In the genomic region with DNA sequence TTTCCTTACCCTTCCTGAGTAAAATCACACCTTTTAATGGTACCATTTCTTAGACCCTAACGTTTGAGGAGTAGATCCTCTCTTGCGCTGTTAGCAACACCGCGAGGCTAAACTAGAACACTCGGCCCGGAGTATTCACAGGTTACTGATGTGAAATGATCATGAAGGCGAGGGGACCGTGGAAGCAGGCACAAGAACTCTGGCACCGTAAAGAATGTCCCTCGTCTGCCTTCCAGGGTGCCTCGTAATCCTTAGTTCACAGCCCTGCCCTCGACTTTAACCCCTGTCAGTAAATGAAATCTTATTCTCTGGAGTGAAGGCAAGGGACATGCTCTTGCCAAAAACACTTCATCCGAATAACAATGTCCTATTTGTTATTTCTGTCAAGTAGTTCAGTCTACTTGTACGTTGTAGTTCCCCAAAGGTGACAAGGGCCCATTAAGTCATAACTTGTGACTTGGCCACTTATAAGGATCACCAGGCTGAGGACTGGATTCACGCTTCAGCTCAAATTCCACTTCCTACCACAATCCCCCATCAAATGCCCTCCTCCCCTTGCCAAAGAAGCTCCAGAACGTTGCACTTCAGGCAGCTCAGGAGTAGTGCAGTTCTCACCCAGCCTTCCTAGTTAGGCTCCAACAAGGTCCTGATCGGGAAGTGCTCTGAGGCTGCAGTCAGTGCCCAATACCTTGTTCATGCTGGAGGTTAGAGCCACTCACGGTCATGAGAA, we compare ENCODE assay signal across 16 cellular contexts. TPM values are rescaled to one million over a fixed set of nuclear protein-coding genes. Genes with fewer than 3 reads are reported as not detected.
DNase-seq lines count a peak whose midpoint lies in the region; ATAC-seq and TF ChIP-seq lines count a peak whose summit lies in the region.
"Had no signal": no experiment of that assay in that cellular context is flagged by ENCODE, and none has a peak within 500 bp of the region (broad histone marks: within the 10 kb centered on the region; RNA-seq: fewer than 3 reads in every experiment).

No MANE protein-coding gene starts in this region.

- CTCF ChIA-PET in activated CD8-positive, alpha-beta T cell treated with anti-CD3 and anti-CD28 coated beads for 36 hours (lab: Charles Lee) = interaction anchor here (2.1 to 3.5 kb wide), 2 partner anchors 166 to 231 kb away, joined by 8 to 75 read pairs; no protein-coding TSS in a partner anchor

- peaks cover 34% of the 10 kb centered on the region for H3K36me3 Mint-ChIP-seq in stimulated activated naive CD8-positive, alpha-beta T cell treated with anti-CD3 and anti-CD28 coated beads, Interleukin-15, Interleukin-2, amounts not matched to agents 100 ng/mL and 50 ng/mL, for 24 hours (ENCODE audit: low read depth)
- peaks cover 21% of the 10 kb centered on the region for H3K36me3 Mint-ChIP-seq in activated CD8-positive, alpha-beta T cell treated with anti-CD3 and anti-CD28 coated beads for 36 hours (ENCODE audit: low read depth)

- intact Hi-C loops in activated CD8-positive, alpha-beta T cell treated with anti-CD3 and anti-CD28 coated beads for 36 hours (cut with micrococcal nuclease) = loop anchor here (10.0 kb wide), 1 partner anchor 233 kb away; a partner anchor contains a TSS
- intact Hi-C loops in left colon (cut with DNase I, micrococcal nuclease) (loop anchor here in 1 of 2 donors (10.0 kb wide), 1 partner anchor 163 kb away; no protein-coding TSS in a partner anchor), upper lobe of right lung (cut with DNase I) (loop anchor here (10.0 kb wide), 1 partner anchor 163 kb away; no protein-coding TSS in a partner anchor)

- POLR2A ChIA-PET in activated CD8-positive, alpha-beta T cell treated with anti-CD3 and anti-CD28 coated beads for 36 hours (lab: Charles Lee) = interaction anchor here (1.1 to 1.5 kb wide), 2 partner anchors 10 to 166 kb away, joined by 3 to 4 read pairs; no protein-coding TSS in a partner anchor

- H3K36me3 ChIP-seq in upper lobe of right lung = peaks cover 32% of the 10 kb centered on the region

- H3K27me3 ChIP-seq in upper lobe of right lung = peaks cover 4% of the 10 kb centered on the region

- TF ChIP-seq CTCF in activated CD8-positive, alpha-beta T cell treated with anti-CD3 and anti-CD28 coated beads for 36 hours (IDR thresholded peaks at IDR 0.05) = no peak
- no peak for TF ChIP-seq CTCF in upper lobe of right lung (IDR thresholded peaks at IDR 0.05)

- no peak overlapping the region for H3K27ac ChIP-seq in upper lobe of right lung
- H3K27ac ChIP-seq: left lung, PC-9, SK-N-MC had no signal

- peak overlapping the region; percentile 38 for H3K27ac Mint-ChIP-seq in stimulated activated naive CD8-positive, alpha-beta T cell treated with anti-CD3 and anti-CD28 coated beads, Interleukin-15, Interleukin-2, amounts not matched to agents 100 ng/mL and 50 ng/mL, for 24 hours
- peak overlapping the region; percentile 39 for H3K27ac Mint-ChIP-seq in activated CD8-positive, alpha-beta T cell treated with anti-CD3 and anti-CD28 coated beads for 36 hours

- H3K9me3 Mint-ChIP-seq in stimulated activated naive CD8-positive, alpha-beta T cell treated with anti-CD3 and anti-CD28 coated beads, Interleukin-15, Interleukin-2, amounts not matched to agents 100 ng/mL and 50 ng/mL, for 24 hours = no peaks in the 10 kb centered on the region
- H3K9me3 Mint-ChIP-seq in activated CD8-positive, alpha-beta T cell treated with anti-CD3 and anti-CD28 coated beads for 36 hours = no peaks in the 10 kb centered on the region

- no peaks in the 10 kb centered on the region for H3K9me3 ChIP-seq in upper lobe of right lung
- H3K9me3 ChIP-seq: left lung had no signal

- no peak overlapping the region for H3K4me3 Mint-ChIP-seq in stimulated activated naive CD8-positive, alpha-beta T cell treated with anti-CD3 and anti-CD28 coated beads, Interleukin-15, Interleukin-2, amounts not matched to agents 100 ng/mL and 50 ng/mL, for 24 hours
- H3K4me3 Mint-ChIP-seq in activated CD8-positive, alpha-beta T cell treated with anti-CD3 and anti-CD28 coated beads for 36 hours = no peak overlapping the region

- H3K4me1 ChIP-seq in upper lobe of right lung = no peaks in the 10 kb centered on the region

- DNase-seq in stimulated activated naive CD8-positive, alpha-beta T cell treated with anti-CD3 and anti-CD28 coated beads, Interleukin-15, Interleukin-2, amounts not matched to agents 100 U/mL and 50 U/mL, for 24 hours = no peak
- no peak for DNase-seq in activated CD8-positive, alpha-beta T cell treated with anti-CD3 and anti-CD28 coated beads for 36 hours
- DNase-seq in left colon (no peak), upper lobe of right lung (no peak), LoVo (ENCODE audit: low spot score) (no peak), GOT3 (lab: John Stamatoyannopoulos, UW) (no peak), NCI-H226 (no peak)
- DNase-seq: activated effector memory CD4-positive, alpha-beta T cell treated with Interleukin-2 at 50 U/mL for 16 hours; left lung; NCI-H1436 treated with DMSO at 0.1 percent for 48 hours; PC-9; stimulated activated naive CD4-positive, alpha-beta T cell; T-helper 9 cell had no signal

- no peak overlapping the region for H3K4me3 ChIP-seq in upper lobe of right lung
- H3K4me3 ChIP-seq: left lung, PC-9, SK-N-MC had no signal

- H3K4me1 Mint-ChIP-seq in stimulated activated naive CD8-positive, alpha-beta T cell treated with anti-CD3 and anti-CD28 coated beads, Interleukin-15, Interleukin-2, amounts not matched to agents 100 ng/mL and 50 ng/mL, for 24 hours (ENCODE audit: low read depth) = peaks cover 5% of the 10 kb centered on the region
- H3K4me1 Mint-ChIP-seq in activated CD8-positive, alpha-beta T cell treated with anti-CD3 and anti-CD28 coated beads for 36 hours (ENCODE audit: low read depth) = peaks cover 13% of the 10 kb centered on the region

- ATAC-seq in stimulated activated naive CD8-positive, alpha-beta T cell treated with anti-CD3 and anti-CD28 coated beads, Interleukin-15, Interleukin-2, amounts not matched to agents 100 U/mL and 50 U/mL, for 24 hours = no peak
- ATAC-seq in activated CD8-positive, alpha-beta T cell treated with anti-CD3 and anti-CD28 coated beads for 36 hours = no peak
- ATAC-seq in left colon (peak; percentile 18), upper lobe of right lung (peak; percentile 30)
- ATAC-seq: activated CD4-positive, CD25-positive, alpha-beta regulatory T cell treated with anti-CD3 and anti-CD28 coated beads, Interleukin-2, amount 50 U/mL, for 24 hours; left lung had no signal

- peaks cover 7% of the 10 kb centered on the region for H3K27me3 Mint-ChIP-seq in stimulated activated naive CD8-positive, alpha-beta T cell treated with anti-CD3 and anti-CD28 coated beads, Interleukin-15, Interleukin-2, amounts not matched to agents 100 ng/mL and 50 ng/mL, for 24 hours
- peaks cover 10% of the 10 kb centered on the region for H3K27me3 Mint-ChIP-seq in activated CD8-positive, alpha-beta T cell treated with anti-CD3 and anti-CD28 coated beads for 36 hours

RNA-seq across cellular contexts. Expression of a gene that starts 43.3 kb away (rescaled TPM):
- 10 to 100 TPM; 43.2 to 43.4 TPM for total RNA-seq in activated CD8-positive, alpha-beta T cell treated with anti-CD3 and anti-CD28 coated beads for 36 hours
- total RNA-seq in left colon (1,000 to 10,000 TPM; 2,207 to 2,247 TPM), upper lobe of right lung (25.0 TPM)

Comparison
In these comparisons a context has a peak if more than half of its experiments do, and no peak if none do; other contexts are left out.
1. ATAC-seq: peak in left colon (single experiment) and upper lobe of right lung (single experiment); none in stimulated activated naive CD8-positive, alpha-beta T cell treated with anti-CD3 and anti-CD28 coated beads, Interleukin-15, Interleukin-2, amounts not matched to agents 100 U/mL and 50 U/mL, for 24 hours (single experiment) and activated CD8-positive, alpha-beta T cell treated with anti-CD3 and anti-CD28 coated beads for 36 hours (single experiment).
2. RNA of a gene that starts 43.3 kb away (total RNA-seq): 2,207 to 2,247 TPM in left colon; 43.2 to 43.4 TPM in activated CD8-positive, alpha-beta T cell treated with anti-CD3 and anti-CD28 coated beads for 36 hours and 25.0 TPM in upper lobe of right lung (single experiment); every median in the first group is over 10 times any median in the second.